In the genomic region with DNA sequence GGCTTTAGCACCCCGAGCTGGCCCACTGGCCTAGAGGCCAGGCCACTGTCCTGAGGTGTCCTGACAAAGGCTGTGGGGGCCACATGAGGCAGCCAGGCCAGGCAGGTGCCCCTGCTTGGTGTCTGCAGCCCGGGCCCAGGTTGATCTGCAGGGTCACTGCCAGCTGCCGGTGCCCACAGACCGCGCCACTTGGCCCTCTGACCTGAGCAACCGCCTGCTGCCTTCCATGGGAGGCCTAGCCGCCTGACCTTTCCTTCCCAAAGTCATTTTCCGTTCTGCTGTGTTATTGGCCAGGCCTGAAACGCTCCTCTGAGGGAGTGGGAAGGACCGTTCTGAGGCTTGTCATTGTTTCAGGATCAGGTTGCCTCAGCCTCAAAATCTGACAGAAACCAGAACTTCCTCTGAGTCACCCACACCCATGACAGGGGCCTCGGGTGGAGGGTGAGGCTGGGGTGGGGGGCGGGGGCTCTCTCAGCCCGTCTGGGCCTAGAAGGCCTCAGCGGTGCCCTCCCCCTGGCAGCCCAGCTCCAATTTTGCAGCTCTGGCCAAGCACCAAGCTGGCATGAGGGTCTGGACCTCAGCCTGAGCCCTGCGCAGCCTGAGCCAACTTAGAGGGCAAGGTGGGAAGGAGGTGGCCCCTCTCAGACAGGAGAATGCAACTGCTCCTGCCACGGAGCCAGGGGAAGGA, we compare ENCODE assay signal across 8 cellular contexts.
A peak's percentile ranks its signal among the peaks of the same experiment; 100 is the strongest.
DNase-seq lines count a peak whose midpoint lies in the region; ATAC-seq and TF ChIP-seq lines count a peak whose summit lies in the region.

No MANE protein-coding gene starts in this region.

- peaks cover 80% of the 10 kb centered on the region for H3K4me1 Mint-ChIP-seq in stimulated activated naive CD8-positive, alpha-beta T cell treated with anti-CD3 and anti-CD28 coated beads, Interleukin-15, amount 100 ng/mL, for 72 hours
- peaks cover 11% of the 10 kb centered on the region; the same call in 1 of the 2 replicates for H3K4me1 Mint-ChIP-seq in WTC11

- no peak overlapping the region for H3K4me3 ChIP-seq in muscle layer of colon (ENCODE audit: low read depth in 1 of 2, low read length in 2 of 2)

- TF ChIP-seq CTCF in WTC11 (IDR thresholded peaks at IDR 0.05): no peak

- H3K27me3 ChIP-seq in muscle layer of colon (ENCODE audit: control insufficient read depth in 1 of 2, insufficient read depth in 2 of 2, low read length in 2 of 2): no peaks in the 10 kb centered on the region

- H3K4me3 Mint-ChIP-seq in stimulated activated naive CD8-positive, alpha-beta T cell treated with anti-CD3 and anti-CD28 coated beads, Interleukin-15, amount 100 ng/mL, for 72 hours: peak overlapping the region; percentile 48 to 74
- H3K4me3 Mint-ChIP-seq in WTC11: no peak overlapping the region

- no peaks in the 10 kb centered on the region for H3K9me3 ChIP-seq in muscle layer of colon (ENCODE audit: low read length)

- H3K27ac ChIP-seq in muscle layer of colon (ENCODE audit: low read depth, low read length): peak overlapping the region; percentile 19

- H3K27ac Mint-ChIP-seq in stimulated activated naive CD8-positive, alpha-beta T cell treated with anti-CD3 and anti-CD28 coated beads, Interleukin-15, amount 100 ng/mL, for 72 hours: peak overlapping the region; percentile 77 to 98
- H3K27ac Mint-ChIP-seq in WTC11: no peak overlapping the region

- CTCF ChIA-PET in WTC11 (lab: Charles Lee): interaction anchor here (1.8 kb wide), 1 partner anchor 279 kb away, joined by 6 read pairs; no protein-coding TSS in a partner anchor

- POLR2A ChIA-PET in WTC11 (lab: Charles Lee): no interaction called here

- H3K27me3 Mint-ChIP-seq in stimulated activated naive CD8-positive, alpha-beta T cell treated with anti-CD3 and anti-CD28 coated beads, Interleukin-15, amount 100 ng/mL, for 72 hours: no peaks in the 10 kb centered on the region
- H3K27me3 Mint-ChIP-seq in WTC11 (ENCODE audit: low read depth): peaks cover 2% of the 10 kb centered on the region; the same call in 1 of the 2 replicates

- peaks cover 12% of the 10 kb centered on the region for H3K4me1 ChIP-seq in muscle layer of colon (ENCODE audit: insufficient read depth, low read length)

- H3K36me3 ChIP-seq in muscle layer of colon (ENCODE audit: insufficient read depth, low read length): no peaks in the 10 kb centered on the region

- H3K9me3 Mint-ChIP-seq in stimulated activated naive CD8-positive, alpha-beta T cell treated with anti-CD3 and anti-CD28 coated beads, Interleukin-15, amount 100 ng/mL, for 72 hours: no peaks in the 10 kb centered on the region
- H3K9me3 Mint-ChIP-seq in WTC11: peaks cover 7% of the 10 kb centered on the region

- peak; percentile 31 to 46 for DNase-seq in activated CD4-positive, alpha-beta T cell treated with anti-CD3 and anti-CD28 coated beads for 24 hours (ENCODE audit: low read depth in 2 of 2)
- DNase-seq in dedifferentiated amniotic fluid mesenchymal stem cell (ENCODE audit: extremely low spot score): peak; percentile 91
- DNase-seq in stimulated activated naive CD8-positive, alpha-beta T cell treated with anti-CD3 and anti-CD28 coated beads, Interleukin-15, amount 100 ng/mL, for 72 hours: peak; percentile 51 to 71
- DNase-seq in WTC11 (ENCODE audit: low spot score): no peak
- DNase-seq in SKM-1 treated with dmso at 0.1 percent for 144 hours (lab: John Stamatoyannopoulos, UW; ENCODE audit: unreplicated experiment): no peak

- no peaks in the 10 kb centered on the region for H3K36me3 Mint-ChIP-seq in WTC11

- no peak overlapping the region for H3K9ac ChIP-seq in muscle layer of colon (ENCODE audit: low read length)

- peak; percentile 77 for ATAC-seq in GM18873 (IDR thresholded peaks at IDR 0.05; ENCODE audit: low FRiP score, unreplicated experiment)
- ATAC-seq in HG03280 (IDR thresholded peaks at IDR 0.05; ENCODE audit: unreplicated experiment): peak; percentile 59
- peak; percentile 97 for ATAC-seq in stimulated activated naive CD8-positive, alpha-beta T cell treated with anti-CD3 and anti-CD28 coated beads, Interleukin-15, amount 100 ng/mL, for 72 hours
- ATAC-seq in WTC11: no peak

TF ChIP-seq in WTC11, 78 proteins besides CTCF, POLR2A, EP300 and RAD21:
- TF ChIP-seq ZNF138 (CRISPR knock-in tag; conservative IDR thresholded peaks at IDR 0.05) (no peak), FOXJ3 (CRISPR knock-in tag; IDR thresholded peaks at IDR 0.05; ENCODE audit: borderline replicate concordance) (no peak), ZNF425 (CRISPR knock-in tag; conservative IDR thresholded peaks at IDR 0.05) (no peak), ZNF232 (CRISPR knock-in tag; IDR thresholded peaks at IDR 0.05) (no peak), ZNF416 (CRISPR knock-in tag; IDR thresholded peaks at IDR 0.05) (no peak)
- TF ChIP-seq, protein P1, sequence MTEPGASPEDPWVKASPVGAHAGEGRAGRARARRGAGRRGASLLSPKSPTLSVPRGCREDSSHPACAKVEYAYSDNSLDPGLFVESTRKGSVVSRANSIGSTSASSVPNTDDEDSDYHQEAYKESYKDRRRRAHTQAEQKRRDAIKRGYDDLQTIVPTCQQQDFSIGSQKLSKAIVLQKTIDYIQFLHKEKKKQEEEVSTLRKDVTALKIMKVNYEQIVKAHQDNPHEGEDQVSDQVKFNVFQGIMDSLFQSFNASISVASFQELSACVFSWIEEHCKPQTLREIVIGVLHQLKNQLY (CRISPR knock-in tag; IDR thresholded peaks at IDR 0.05): no peak
- TF ChIP-seq, protein P2, sequence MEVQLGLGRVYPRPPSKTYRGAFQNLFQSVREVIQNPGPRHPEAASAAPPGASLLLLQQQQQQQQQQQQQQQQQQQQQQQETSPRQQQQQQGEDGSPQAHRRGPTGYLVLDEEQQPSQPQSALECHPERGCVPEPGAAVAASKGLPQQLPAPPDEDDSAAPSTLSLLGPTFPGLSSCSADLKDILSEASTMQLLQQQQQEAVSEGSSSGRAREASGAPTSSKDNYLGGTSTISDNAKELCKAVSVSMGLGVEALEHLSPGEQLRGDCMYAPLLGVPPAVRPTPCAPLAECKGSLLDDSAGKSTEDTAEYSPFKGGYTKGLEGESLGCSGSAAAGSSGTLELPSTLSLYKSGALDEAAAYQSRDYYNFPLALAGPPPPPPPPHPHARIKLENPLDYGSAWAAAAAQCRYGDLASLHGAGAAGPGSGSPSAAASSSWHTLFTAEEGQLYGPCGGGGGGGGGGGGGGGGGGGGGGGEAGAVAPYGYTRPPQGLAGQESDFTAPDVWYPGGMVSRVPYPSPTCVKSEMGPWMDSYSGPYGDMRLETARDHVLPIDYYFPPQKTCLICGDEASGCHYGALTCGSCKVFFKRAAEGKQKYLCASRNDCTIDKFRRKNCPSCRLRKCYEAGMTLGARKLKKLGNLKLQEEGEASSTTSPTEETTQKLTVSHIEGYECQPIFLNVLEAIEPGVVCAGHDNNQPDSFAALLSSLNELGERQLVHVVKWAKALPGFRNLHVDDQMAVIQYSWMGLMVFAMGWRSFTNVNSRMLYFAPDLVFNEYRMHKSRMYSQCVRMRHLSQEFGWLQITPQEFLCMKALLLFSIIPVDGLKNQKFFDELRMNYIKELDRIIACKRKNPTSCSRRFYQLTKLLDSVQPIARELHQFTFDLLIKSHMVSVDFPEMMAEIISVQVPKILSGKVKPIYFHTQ (CRISPR knock-in tag; IDR thresholded peaks at IDR 0.05): no peak

Comparison
In these comparisons a context has a peak if more than half of its experiments do, and no peak if none do; other contexts are left out.
1. DNase-seq: peak in activated CD4-positive, alpha-beta T cell treated with anti-CD3 and anti-CD28 coated beads for 24 hours (2 of 2), dedifferentiated amniotic fluid mesenchymal stem cell (single experiment) and stimulated activated naive CD8-positive, alpha-beta T cell treated with anti-CD3 and anti-CD28 coated beads, Interleukin-15, amount 100 ng/mL, for 72 hours (2 of 2); none in WTC11 (single experiment) and SKM-1 treated with dmso at 0.1 percent for 144 hours (single experiment).